Comparison of ENCODE assay signal across 15 cellular contexts in genomic region chr9:124352616-124353015, GRCh38.
DNase-seq lines count a peak whose midpoint lies in the region; ATAC-seq and TF ChIP-seq lines count a peak whose summit lies in the region.
"Had no signal": no experiment of that assay in that cellular context is flagged by ENCODE, and none has a peak within 500 bp of the region (broad histone marks: within the 10 kb centered on the region; RNA-seq: fewer than 3 reads in every experiment).

No MANE protein-coding gene starts in this region.

- peak overlapping the region; percentile 33 for H3K27ac Mint-ChIP-seq in activated naive CD8-positive, alpha-beta T cell treated with anti-CD3 and anti-CD28 coated beads, Interleukin-2, amount 50 U/mL, for 24 hours

- no peak overlapping the region for H2BK12ac ChIP-seq in mesenchymal stem cell (ENCODE audit: low read length in 2 of 2)

- H3K27me3 Mint-ChIP-seq in activated naive CD8-positive, alpha-beta T cell treated with anti-CD3 and anti-CD28 coated beads, Interleukin-2, amount 50 U/mL, for 24 hours, result no peaks in the 10 kb centered on the region

- DNase-seq in Right ventricle myocardium inferior (ENCODE audit: missing footprints) (peak; percentile 7), right atrium auricular region (ENCODE audit: low spot score) (no peak), mesenchymal stem cell (no peak), aorta (peak; percentile 21 to 59), COLO668 (lab: John Stamatoyannopoulos, UW; ENCODE audit: unreplicated experiment) (no peak), vagina (ENCODE audit: extremely low spot score in 2 of 2) (no peak)
- no peak for DNase-seq in activated naive CD8-positive, alpha-beta T cell treated with anti-CD3 and anti-CD28 coated beads, Interleukin-2, amount 50 U/mL, for 24 hours
- no peak for DNase-seq in stimulated activated naive CD4-positive, alpha-beta T cell treated with Interleukin-2 at 50 U/mL for 16 hours (lab: John Stamatoyannopoulos, UW)
- DNase-seq: HCEC 1CT; left ventricle myocardium superior; NCI-H1436; OCI-M1; stimulated activated naive CD8-positive, alpha-beta T cell treated with anti-CD3 and anti-CD28 coated beads, Interleukin-15, Interleukin-2, amounts not matched to agents 100 U/mL and 50 U/mL, for 24 hours; uterus had no signal

- no peak overlapping the region for H3K23ac ChIP-seq in mesenchymal stem cell (ENCODE audit: low read length in 2 of 2)

- H3K9ac ChIP-seq in mesenchymal stem cell (ENCODE audit: low read length), result peak overlapping the region; percentile 12

- TF ChIP-seq CTCF in right atrium auricular region (IDR thresholded peaks at IDR 0.05), result no peak
- TF ChIP-seq CTCF in vagina (IDR thresholded peaks at IDR 0.05), result no peak

- no peak overlapping the region for H3K14ac ChIP-seq in mesenchymal stem cell (ENCODE audit: low read length in 2 of 2)

- H3K4ac ChIP-seq in mesenchymal stem cell (ENCODE audit: low read depth in 1 of 2, low read length in 2 of 2), result no peak overlapping the region

- no peak overlapping the region for H2AFZ ChIP-seq in mesenchymal stem cell (ENCODE audit: low read depth, low read length)

- peaks cover 6% of the 10 kb centered on the region for H3K4me1 Mint-ChIP-seq in activated naive CD8-positive, alpha-beta T cell treated with anti-CD3 and anti-CD28 coated beads, Interleukin-2, amount 50 U/mL, for 24 hours

- no peak overlapping the region for H4K8ac ChIP-seq in mesenchymal stem cell (ENCODE audit: low read length)

- 95% methylated on average over 8 of the region's 8 CpGs for WGBS in mesenchymal stem cell
- WGBS in aorta, 2 donors, result 84 to 85% methylated on average over 8 of the region's 8 CpGs

- H3K27me3 ChIP-seq in right atrium auricular region (no peaks in the 10 kb centered on the region), mesenchymal stem cell (ENCODE audit: control insufficient read depth in 1 of 2, insufficient read depth in 1 of 2, low read length in 2 of 2) (no peaks in the 10 kb centered on the region), aorta (ENCODE audit: control insufficient read depth in 1 of 2, insufficient read depth in 2 of 2, low read length in 1 of 2) (no peaks in the 10 kb centered on the region), vagina (no peaks in the 10 kb centered on the region)
- H3K27me3 ChIP-seq: adrenal gland, uterus had no signal

- intact Hi-C loops in Right ventricle myocardium inferior (cut with DNase I), result no loop called here
- intact Hi-C loops in aorta (cut with DNase I), result no loop called here
- intact Hi-C loops in vagina (cut with DNase I), result no loop called here

- no peak overlapping the region for H3K18ac ChIP-seq in mesenchymal stem cell (ENCODE audit: low read depth in 1 of 2, low read length in 2 of 2)

- no peak overlapping the region for H2BK15ac ChIP-seq in mesenchymal stem cell (ENCODE audit: low read depth, poor library complexity, severe bottlenecking)

- peaks cover 0 to 5% of the 10 kb centered on the region in 2 donors for H3K4me1 ChIP-seq in right atrium auricular region
- H3K4me1 ChIP-seq in mesenchymal stem cell (ENCODE audit: control insufficient read depth, insufficient read depth, low read depth, low read length), result peaks cover 29% of the 10 kb centered on the region
- no peaks in the 10 kb centered on the region for H3K4me1 ChIP-seq in aorta (ENCODE audit: control insufficient read depth in 1 of 2, insufficient read depth in 2 of 2, low read length in 2 of 2)
- no peaks in the 10 kb centered on the region for H3K4me1 ChIP-seq in vagina
- H3K4me1 ChIP-seq: uterus had no signal

- no peak overlapping the region for H3K4me3 Mint-ChIP-seq in activated naive CD8-positive, alpha-beta T cell treated with anti-CD3 and anti-CD28 coated beads, Interleukin-2, amount 50 U/mL, for 24 hours

- no peak for TF ChIP-seq POLR2A in vagina (IDR thresholded peaks at IDR 0.05)

- H3K9me3 ChIP-seq in right atrium auricular region (no peaks in the 10 kb centered on the region), mesenchymal stem cell (ENCODE audit: control insufficient read depth, low read length) (no peaks in the 10 kb centered on the region), aorta (ENCODE audit: control insufficient read depth, low read length) (no peaks in the 10 kb centered on the region), vagina (no peaks in the 10 kb centered on the region)
- H3K9me3 ChIP-seq: adrenal gland, uterus had no signal

- H2BK5ac ChIP-seq in mesenchymal stem cell (ENCODE audit: low read depth, low read length, poor library complexity, severe bottlenecking), result no peak overlapping the region

- H3K79me1 ChIP-seq in mesenchymal stem cell (replicated peaks; ENCODE audit: low read length, poor library complexity, severe bottlenecking), result peaks cover 25% of the 10 kb centered on the region

- H3K36me3 Mint-ChIP-seq in activated naive CD8-positive, alpha-beta T cell treated with anti-CD3 and anti-CD28 coated beads, Interleukin-2, amount 50 U/mL, for 24 hours (ENCODE audit: low read depth), result peaks cover 39% of the 10 kb centered on the region

- H3K36me3 ChIP-seq in right atrium auricular region, result peaks cover 67% of the 10 kb centered on the region
- H3K36me3 ChIP-seq in mesenchymal stem cell (ENCODE audit: control insufficient read depth in 1 of 2, insufficient read depth in 2 of 2, low read depth in 1 of 2, low read length in 2 of 2), result peaks cover 83 to 92% of the 10 kb centered on the region in 2 experiments
- peaks cover 6 to 13% of the 10 kb centered on the region in 2 donors for H3K36me3 ChIP-seq in aorta (ENCODE audit: control insufficient read depth in 1 of 2, insufficient read depth in 2 of 2, low read length in 1 of 2)
- H3K36me3 ChIP-seq in vagina, result peaks cover 0 to 59% of the 10 kb centered on the region in 2 donors
- H3K36me3 ChIP-seq: uterus had no signal

- no peak overlapping the region for H2AK5ac ChIP-seq in mesenchymal stem cell (ENCODE audit: low read length, severe bottlenecking)

- H2BK120ac ChIP-seq in mesenchymal stem cell (ENCODE audit: low read depth, low read length), result no peak overlapping the region

- no peak overlapping the region for H3K4me2 ChIP-seq in mesenchymal stem cell (ENCODE audit: low read length, poor library complexity, severe bottlenecking)

- H3K9me3 Mint-ChIP-seq in activated naive CD8-positive, alpha-beta T cell treated with anti-CD3 and anti-CD28 coated beads, Interleukin-2, amount 50 U/mL, for 24 hours, result no peaks in the 10 kb centered on the region

- H3K27ac ChIP-seq in right atrium auricular region (no peak overlapping the region), mesenchymal stem cell (ENCODE audit: low read length, poor library complexity, severe bottlenecking) (peak overlapping the region; percentile 31), aorta (ENCODE audit: low read depth in 1 of 2, low read length in 2 of 2) (no peak overlapping the region), vagina (no peak overlapping the region)
- H3K27ac ChIP-seq: adrenal gland, uterus had no signal

- H3K4me3 ChIP-seq in right atrium auricular region (no peak overlapping the region), mesenchymal stem cell (ENCODE audit: insufficient read depth in 1 of 2, low read depth in 1 of 2, low read length in 2 of 2) (no peak overlapping the region), aorta (ENCODE audit: low read length in 2 of 2) (no peak overlapping the region), vagina (no peak overlapping the region)
- H3K4me3 ChIP-seq: adrenal gland, uterus had no signal

- ATAC-seq in Right ventricle myocardium inferior, result no peak
- no peak for ATAC-seq in activated naive CD8-positive, alpha-beta T cell treated with anti-CD3 and anti-CD28 coated beads, Interleukin-2, amount 50 U/mL, for 24 hours
- no peak for ATAC-seq in aorta (ENCODE audit: low FRiP score)
- ATAC-seq: left ventricle myocardium superior; stimulated activated naive CD8-positive, alpha-beta T cell treated with anti-CD3 and anti-CD28 coated beads, Interleukin-15, Interleukin-2, amounts not matched to agents 100 U/mL and 50 U/mL, for 24 hours had no signal

- H4K91ac ChIP-seq in mesenchymal stem cell (ENCODE audit: low read length), result no peak overlapping the region

Comparison
In these comparisons a context has a peak if more than half of its experiments do, and no peak if none do; other contexts are left out.
1. DNase-seq: peak in Right ventricle myocardium inferior (single experiment) and aorta (2 of 2); none in right atrium auricular region (single experiment), activated naive CD8-positive, alpha-beta T cell treated with anti-CD3 and anti-CD28 coated beads, Interleukin-2, amount 50 U/mL, for 24 hours (single experiment), mesenchymal stem cell (single experiment), COLO668 (single experiment), stimulated activated naive CD4-positive, alpha-beta T cell treated with Interleukin-2 at 50 U/mL for 16 hours (single experiment) and vagina (0 of 2).